1 cellular context compared by ENCODE assay signal in the genomic region with DNA sequence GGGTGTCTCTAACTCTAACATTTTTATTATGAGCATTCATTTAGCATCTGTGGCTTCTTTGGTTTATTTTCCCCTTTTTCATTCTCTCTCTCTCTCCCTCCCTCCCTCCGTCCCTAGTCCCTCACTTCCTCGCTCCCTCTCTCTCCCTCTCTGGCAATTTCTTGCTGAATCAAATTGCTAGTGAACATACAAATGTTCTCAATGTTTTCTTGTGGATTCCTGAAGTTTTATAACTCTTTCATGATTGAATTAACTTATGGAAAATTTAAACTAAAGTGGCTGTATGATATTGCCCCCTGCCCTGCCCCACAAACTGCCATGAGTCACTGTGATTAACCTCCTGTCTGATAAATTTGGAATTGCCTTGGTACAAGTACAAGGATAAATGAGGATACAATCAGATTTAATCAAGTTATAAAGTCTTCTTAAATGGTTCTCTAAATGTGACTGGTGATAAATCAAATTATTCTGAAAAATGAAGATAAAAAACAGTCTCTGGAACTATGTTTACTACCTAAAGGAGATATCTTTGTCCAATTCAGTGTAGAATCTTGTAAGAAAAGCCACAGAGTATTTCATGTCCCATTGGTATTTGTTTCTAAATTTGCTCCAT.
TF ChIP-seq lines count a peak whose summit lies in the region.

No MANE protein-coding gene starts in this region.

TF ChIP-seq in SK-N-SH treated with all-trans-retinoic acid at 6 μM for 48 hours, 23 proteins besides CTCF, POLR2A, EP300 and RAD21 (continued from another document):
- no peak for TF ChIP-seq TOX (CRISPR knock-in tag; IDR thresholded peaks at IDR 0.05; ENCODE audit: borderline replicate concordance)
- TF ChIP-seq ZNF565 (CRISPR knock-in tag; conservative IDR thresholded peaks at IDR 0.05; ENCODE audit: low read depth), result no peak
- TF ChIP-seq ZC3H10 (CRISPR knock-in tag; IDR thresholded peaks at IDR 0.05), result peak; percentile 90
- TF ChIP-seq, protein P1, sequence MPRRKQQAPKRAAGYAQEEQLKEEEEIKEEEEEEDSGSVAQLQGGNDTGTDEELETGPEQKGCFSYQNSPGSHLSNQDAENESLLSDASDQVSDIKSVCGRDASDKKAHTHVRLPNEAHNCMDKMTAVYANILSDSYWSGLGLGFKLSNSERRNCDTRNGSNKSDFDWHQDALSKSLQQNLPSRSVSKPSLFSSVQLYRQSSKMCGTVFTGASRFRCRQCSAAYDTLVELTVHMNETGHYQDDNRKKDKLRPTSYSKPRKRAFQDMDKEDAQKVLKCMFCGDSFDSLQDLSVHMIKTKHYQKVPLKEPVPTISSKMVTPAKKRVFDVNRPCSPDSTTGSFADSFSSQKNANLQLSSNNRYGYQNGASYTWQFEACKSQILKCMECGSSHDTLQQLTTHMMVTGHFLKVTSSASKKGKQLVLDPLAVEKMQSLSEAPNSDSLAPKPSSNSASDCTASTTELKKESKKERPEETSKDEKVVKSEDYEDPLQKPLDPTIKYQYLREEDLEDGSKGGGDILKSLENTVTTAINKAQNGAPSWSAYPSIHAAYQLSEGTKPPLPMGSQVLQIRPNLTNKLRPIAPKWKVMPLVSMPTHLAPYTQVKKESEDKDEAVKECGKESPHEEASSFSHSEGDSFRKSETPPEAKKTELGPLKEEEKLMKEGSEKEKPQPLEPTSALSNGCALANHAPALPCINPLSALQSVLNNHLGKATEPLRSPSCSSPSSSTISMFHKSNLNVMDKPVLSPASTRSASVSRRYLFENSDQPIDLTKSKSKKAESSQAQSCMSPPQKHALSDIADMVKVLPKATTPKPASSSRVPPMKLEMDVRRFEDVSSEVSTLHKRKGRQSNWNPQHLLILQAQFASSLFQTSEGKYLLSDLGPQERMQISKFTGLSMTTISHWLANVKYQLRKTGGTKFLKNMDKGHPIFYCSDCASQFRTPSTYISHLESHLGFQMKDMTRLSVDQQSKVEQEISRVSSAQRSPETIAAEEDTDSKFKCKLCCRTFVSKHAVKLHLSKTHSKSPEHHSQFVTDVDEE (CRISPR knock-in tag; IDR thresholded peaks at IDR 0.05), result peak; percentile 88
- no peak for TF ChIP-seq RARB (CRISPR knock-in tag; IDR thresholded peaks at IDR 0.05)
- TF ChIP-seq ISL1 (CRISPR knock-in tag; IDR thresholded peaks at IDR 0.05), result peak; percentile 99
- TF ChIP-seq SNAI2 (CRISPR knock-in tag; IDR thresholded peaks at IDR 0.05), result 0 out of 2 replicates have a peak, but pooled peaks have one; percentile 52
- TF ChIP-seq, protein P2, sequence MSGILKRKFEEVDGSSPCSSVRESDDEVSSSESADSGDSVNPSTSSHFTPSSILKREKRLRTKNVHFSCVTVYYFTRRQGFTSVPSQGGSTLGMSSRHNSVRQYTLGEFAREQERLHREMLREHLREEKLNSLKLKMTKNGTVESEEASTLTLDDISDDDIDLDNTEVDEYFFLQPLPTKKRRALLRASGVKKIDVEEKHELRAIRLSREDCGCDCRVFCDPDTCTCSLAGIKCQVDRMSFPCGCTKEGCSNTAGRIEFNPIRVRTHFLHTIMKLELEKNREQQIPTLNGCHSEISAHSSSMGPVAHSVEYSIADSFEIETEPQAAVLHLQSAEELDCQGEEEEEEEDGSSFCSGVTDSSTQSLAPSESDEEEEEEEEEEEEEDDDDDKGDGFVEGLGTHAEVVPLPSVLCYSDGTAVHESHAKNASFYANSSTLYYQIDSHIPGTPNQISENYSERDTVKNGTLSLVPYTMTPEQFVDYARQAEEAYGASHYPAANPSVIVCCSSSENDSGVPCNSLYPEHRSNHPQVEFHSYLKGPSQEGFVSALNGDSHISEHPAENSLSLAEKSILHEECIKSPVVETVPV (CRISPR knock-in tag; IDR thresholded peaks at IDR 0.05), result peak; percentile 91
- TF ChIP-seq CSDC2 (CRISPR knock-in tag; IDR thresholded peaks at IDR 0.05), result peak; percentile 23; the same call in 1 of the 2 replicates
- TF ChIP-seq ZNF70 (CRISPR knock-in tag; IDR thresholded peaks at IDR 0.05), result no peak
- TF ChIP-seq, protein P3, sequence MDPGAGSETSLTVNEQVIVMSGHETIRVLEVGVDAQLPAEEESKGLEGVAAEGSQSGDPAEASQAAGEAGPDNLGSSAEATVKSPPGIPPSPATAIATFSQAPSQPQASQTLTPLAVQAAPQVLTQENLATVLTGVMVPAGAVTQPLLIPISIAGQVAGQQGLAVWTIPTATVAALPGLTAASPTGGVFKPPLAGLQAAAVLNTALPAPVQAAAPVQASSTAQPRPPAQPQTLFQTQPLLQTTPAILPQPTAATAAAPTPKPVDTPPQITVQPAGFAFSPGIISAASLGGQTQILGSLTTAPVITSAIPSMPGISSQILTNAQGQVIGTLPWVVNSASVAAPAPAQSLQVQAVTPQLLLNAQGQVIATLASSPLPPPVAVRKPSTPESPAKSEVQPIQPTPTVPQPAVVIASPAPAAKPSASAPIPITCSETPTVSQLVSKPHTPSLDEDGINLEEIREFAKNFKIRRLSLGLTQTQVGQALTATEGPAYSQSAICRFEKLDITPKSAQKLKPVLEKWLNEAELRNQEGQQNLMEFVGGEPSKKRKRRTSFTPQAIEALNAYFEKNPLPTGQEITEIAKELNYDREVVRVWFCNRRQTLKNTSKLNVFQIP (CRISPR knock-in tag; IDR thresholded peaks at IDR 0.05; ENCODE audit: borderline replicate concordance, low read depth), result peak; percentile 46; the same call in 1 of the 2 replicates
- TF ChIP-seq ZFP3 (CRISPR knock-in tag; IDR thresholded peaks at IDR 0.05), result no peak
- TF ChIP-seq BACH2 (CRISPR knock-in tag; IDR thresholded peaks at IDR 0.05; ENCODE audit: borderline replicate concordance), result no peak
- peak; percentile 92 for TF ChIP-seq GLIS3 (CRISPR knock-in tag; IDR thresholded peaks at IDR 0.05)
- no peak for TF ChIP-seq ZFP30 (CRISPR knock-in tag; IDR thresholded peaks at IDR 0.05)
